8 cellular contexts compared by ENCODE assay signal in the genomic region with DNA sequence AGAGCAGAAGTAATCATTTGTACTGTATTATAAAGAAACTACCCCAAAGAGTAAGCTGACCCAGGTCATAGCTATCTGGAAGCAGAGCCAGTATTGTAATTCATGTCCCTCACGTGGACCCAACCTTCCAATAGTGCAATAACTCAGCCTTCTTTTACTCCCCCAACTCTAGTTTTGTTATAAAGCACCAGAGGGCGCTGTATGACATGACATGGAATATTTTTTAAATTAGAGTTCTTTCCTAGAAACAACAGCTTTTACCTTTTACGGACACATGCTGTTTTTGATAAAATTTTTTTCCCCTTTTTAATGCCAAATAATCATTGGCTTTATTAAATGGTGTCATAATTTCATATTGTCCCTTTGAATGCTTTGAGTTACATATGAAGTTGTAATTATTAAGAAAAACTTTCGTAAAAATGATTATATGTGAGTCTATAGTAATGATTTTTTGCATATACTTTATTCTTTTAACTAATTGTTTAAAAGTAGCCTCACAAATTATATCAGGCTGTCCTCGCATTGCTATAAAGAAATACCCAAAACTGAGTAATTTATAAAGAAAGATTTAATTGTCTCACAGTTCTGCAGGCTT.
A peak's percentile ranks its signal among the peaks of the same experiment; 100 is the strongest.
DNase-seq lines count a peak whose midpoint lies in the region; ATAC-seq, FAIRE-seq and TF ChIP-seq lines count a peak whose summit lies in the region.

No MANE protein-coding gene starts in this region.

- H3K36me3 ChIP-seq in kidney epithelial cell (ENCODE audit: control insufficient read depth, insufficient read depth, low read length) (no peaks in the 10 kb centered on the region), upper lobe of left lung (peaks cover 0 to 72% (median 14%) of the 10 kb centered on the region in 4 donors)

- WGBS in upper lobe of left lung, 2 donors, result 70 to 76% methylated on average over 5 of the region's 5 CpGs

- FAIRE-seq in H54 (lab: Jason Lieb, UNC), result peak; percentile 85

- in situ Hi-C loops in T47D (cut with HindIII; ENCODE audit: low pct_unique_long_range_greater_than_20kb, low sequenced_read_pairs), result no loop called here

- peak in 1 of 2 donors; percentile 72 for ATAC-seq in upper lobe of left lung (ENCODE audit: low FRiP score in 2 of 2)
- ATAC-seq in activated CD4-positive, CD25-positive, alpha-beta regulatory T cell treated with anti-CD3 and anti-CD28 coated beads, Interleukin-2, amount 50 U/mL, for 24 hours, result no peak

- TF ChIP-seq POLR2A in H54 (IDR thresholded peaks at IDR 0.05; ENCODE audit: low read depth, low read length) (no peak), upper lobe of left lung (IDR thresholded peaks at IDR 0.05) (no peak)

- peak; percentile 57 for DNase-seq in CD1c-positive myeloid dendritic cell (ENCODE audit: extremely low spot score)
- peak; percentile 5 for DNase-seq in H54 (ENCODE audit: insufficient read length, low spot score)
- peak; percentile 39 for DNase-seq in NCI-H526 treated with DMSO at 0.1 percent for 48 hours (lab: John Stamatoyannopoulos, UW)
- DNase-seq in T47D (ENCODE audit: low read depth in 1 of 2, low spot score in 1 of 2), result peak; percentile 6 to 63
- peak; percentile 10 for DNase-seq in kidney epithelial cell (ENCODE audit: low read depth)
- no peak for DNase-seq in upper lobe of left lung
- no peak for DNase-seq in GF-D8 (lab: John Stamatoyannopoulos, UW)

- H3K27ac ChIP-seq in upper lobe of left lung, result no peak overlapping the region

- no peak overlapping the region for H3K4me3 ChIP-seq in kidney epithelial cell (ENCODE audit: low read depth, low read length)
- H3K4me3 ChIP-seq in upper lobe of left lung, result no peak overlapping the region

- H3K27me3 ChIP-seq in kidney epithelial cell (ENCODE audit: control insufficient read depth, insufficient read depth, low read length) (no peaks in the 10 kb centered on the region), upper lobe of left lung (no peaks in the 10 kb centered on the region)

- H3K4me1 ChIP-seq in upper lobe of left lung, result peaks cover 0 to 5% (median 0%) of the 10 kb centered on the region in 4 donors

- no peak for TF ChIP-seq EP300 in upper lobe of left lung (IDR thresholded peaks at IDR 0.05)

- no peaks in the 10 kb centered on the region for H3K9me3 ChIP-seq in upper lobe of left lung

- TF ChIP-seq CTCF in kidney epithelial cell (IDR thresholded peaks at IDR 0.05; ENCODE audit: insufficient read depth, low read length, poor library complexity, severe bottlenecking) (peak; percentile 56), upper lobe of left lung (IDR thresholded peaks at IDR 0.05) (peak; percentile 26 to 58 (median 48))

Comparison
In these comparisons a context has a peak if more than half of its experiments do, and no peak if none do; other contexts are left out.
1. DNase-seq: peak in CD1c-positive myeloid dendritic cell (single experiment), H54 (single experiment), NCI-H526 treated with DMSO at 0.1 percent for 48 hours (single experiment), T47D (2 of 2) and kidney epithelial cell (single experiment); none in upper lobe of left lung (0 of 2) and GF-D8 (single experiment).